ENCODE assay signal across 8 cellular contexts in genomic region chr13:114067381-114067885, GRCh38.
DNase-seq lines count a peak whose midpoint lies in the region; ATAC-seq, FAIRE-seq and TF ChIP-seq lines count a peak whose summit lies in the region.

No MANE protein-coding gene starts in this region.

- intact Hi-C loops in left lung (cut with DNase I): loop anchor here in 1 of 2 donors (10.0 kb wide), 1 partner anchor 57 kb away; no protein-coding TSS in a partner anchor

- FAIRE-seq in frontal cortex (lab: Jason Lieb, UNC): no peak

- no peaks in the 10 kb centered on the region for H4K20me1 ChIP-seq in DOHH2 (ENCODE audit: control insufficient read depth, insufficient read depth, low read depth, low read length)

- peaks cover 15% of the 10 kb centered on the region; the same call in 1 of the 2 replicates for H3F3A ChIP-seq in DOHH2 (ENCODE audit: control insufficient read depth, insufficient read depth)

- H3K27me3 ChIP-seq in DOHH2 (ENCODE audit: control insufficient read depth, low read length): 0 out of 2 replicates have a peak, but pooled peaks cover 2% of the 10 kb centered on the region
- H3K27me3 ChIP-seq in left lung: no peaks in the 10 kb centered on the region
- H3K27me3 ChIP-seq in thoracic aorta (replicated peaks; ENCODE audit: insufficient read depth): no peaks in the 10 kb centered on the region

- peak; percentile 75 for DNase-seq in activated CD8-positive, alpha-beta memory T cell treated with anti-CD3 and anti-CD28 coated beads, Interleukin-2, amount 50 U/mL, for 48 hours
- DNase-seq in left lung (peak in 1 of 2 donors; percentile 33), thoracic aorta (ENCODE audit: low spot score) (no peak), frontal cortex (ENCODE audit: low spot score in 2 of 2) (no peak), NCI-H2227 (lab: John Stamatoyannopoulos, UW; ENCODE audit: unreplicated experiment) (no peak)

- no peak for TF ChIP-seq CTCF in DOHH2 (IDR thresholded peaks at IDR 0.05; ENCODE audit: low read depth, low read length, poor library complexity, severe bottlenecking)
- TF ChIP-seq CTCF in left lung (IDR thresholded peaks at IDR 0.05): no peak
- no peak for TF ChIP-seq CTCF in thoracic aorta (IDR thresholded peaks at IDR 0.05)

- H3K4me2 ChIP-seq in DOHH2 (ENCODE audit: low read length): peak overlapping the region; percentile 66

- H3K9me3 ChIP-seq in DOHH2 (ENCODE audit: control insufficient read depth, insufficient read depth, low read length) (no peaks in the 10 kb centered on the region), left lung (no peaks in the 10 kb centered on the region), thoracic aorta (no peaks in the 10 kb centered on the region)

- H3K27ac ChIP-seq in DOHH2 (ENCODE audit: low read depth, low read length) (peak overlapping the region; percentile 65), left lung (peak overlapping the region; percentile 91 to 98), thoracic aorta (peak overlapping the region; percentile 95 to 98)

- H3K4me3 ChIP-seq in DOHH2 (ENCODE audit: low read length) (peak overlapping the region; percentile 50), left lung (no peak overlapping the region), thoracic aorta (peak overlapping the region; percentile 5)

- H3K4me1 ChIP-seq in DOHH2 (ENCODE audit: control insufficient read depth, low read length): peaks cover 41% of the 10 kb centered on the region
- peaks cover 51 to 67% of the 10 kb centered on the region in 2 donors for H3K4me1 ChIP-seq in left lung
- H3K4me1 ChIP-seq in thoracic aorta (ENCODE audit: control insufficient read depth in 1 of 2, low read depth in 2 of 2): peaks cover 60 to 66% of the 10 kb centered on the region in 2 donors

- ATAC-seq in GM19438 (IDR thresholded peaks at IDR 0.05; ENCODE audit: low read depth, unreplicated experiment): peak; percentile 60
- peak; percentile 60 for ATAC-seq in HG03460 (IDR thresholded peaks at IDR 0.05; ENCODE audit: unreplicated experiment)
- no peak for ATAC-seq in left lung
- ATAC-seq in thoracic aorta (ENCODE audit: insufficient number of reproducible peaks, low FRiP score, low read depth): no peak

- H3K79me2 ChIP-seq in DOHH2 (ENCODE audit: control insufficient read depth, low read length): no peaks in the 10 kb centered on the region

- H3K9me2 ChIP-seq in DOHH2 (replicated peaks; ENCODE audit: control insufficient read depth, low read length): no peaks in the 10 kb centered on the region

- H3K36me3 ChIP-seq in DOHH2 (ENCODE audit: control insufficient read depth, low read length) (no peaks in the 10 kb centered on the region), left lung (peaks cover 0 to 1% of the 10 kb centered on the region in 2 donors), thoracic aorta (no peaks in the 10 kb centered on the region)

Comparison
In these comparisons a context has a peak if more than half of its experiments do, and no peak if none do; other contexts are left out.
1. H3K4me3 ChIP-seq: peak in DOHH2 (single experiment) and thoracic aorta (single experiment); none in left lung (0 of 2).
2. ATAC-seq: peak in GM19438 (single experiment) and HG03460 (single experiment); none in left lung (single experiment) and thoracic aorta (single experiment).
3. Peak in every context shown above with its lines, with median percentiles within 50 percentile points of each other: H3K27ac ChIP-seq.